ENCODE assay signal across 19 cellular contexts in genomic region chr2:62550466-62550865, GRCh38.
"Had no signal": no experiment of that assay in that cellular context is flagged by ENCODE, and none has a peak within 500 bp of the region (broad histone marks: within the 10 kb centered on the region; RNA-seq: fewer than 3 reads in every experiment).

No MANE protein-coding gene starts in this region.

- H3K4me3 ChIP-seq: body of pancreas, gastrocnemius medialis had no signal

- ATAC-seq: activated CD4-positive, alpha-beta T cell treated with anti-CD3 and anti-CD28 coated beads for 36 hours; activated CD8-positive, alpha-beta memory T cell treated with anti-CD3 and anti-CD28 coated beads, Interleukin-2, amount 10 ng/mL, durations not matched to agents 7 days and 5 days; body of pancreas; gastrocnemius medialis; WTC11 had no signal

- DNase-seq: activated CD4-positive, alpha-beta memory T cell treated with anti-CD3 and anti-CD28 coated beads, Interleukin-2, amount 10 ng/mL, durations not matched to agents 7 days and 5 days; activated CD4-positive, alpha-beta T cell treated with anti-CD3 and anti-CD28 coated beads for 36 hours; activated CD8-positive, alpha-beta memory T cell treated with anti-CD3 and anti-CD28 coated beads, Interleukin-2, amount 10 ng/mL, durations not matched to agents 7 days and 5 days; amygdala; body of pancreas; caudate nucleus; endodermal cell; gastrocnemius medialis; head of caudate nucleus; occipital lobe; retina; stimulated activated CD4-positive, alpha-beta T cell treated with anti-CD3 and anti-CD28 coated beads, Interleukin-12 subunit alpha, Interleukin-12 subunit beta, amount 100 ng/mL, for 4 hours; stimulated activated CD4-positive, alpha-beta T cell treated with anti-CD3 and anti-CD28 coated beads, Interleukin-1b, Interleukin-23, amount 100 ng/mL, for 48 hours; stimulated activated CD8-positive, alpha-beta memory T cell treated with anti-CD3 and anti-CD28 coated beads, Interleukin-4, amount 100 ng/mL, for 48 hours; stimulated activated naive CD4-positive, alpha-beta T cell had no signal

- H3K9me3 Mint-ChIP-seq: activated CD4-positive, alpha-beta memory T cell treated with anti-CD3 and anti-CD28 coated beads, Interleukin-2, amount 10 ng/mL, durations not matched to agents 7 days and 5 days; endodermal cell; memory B cell had no signal

- H3K4me1 Mint-ChIP-seq: activated CD4-positive, alpha-beta memory T cell treated with anti-CD3 and anti-CD28 coated beads, Interleukin-2, amount 10 ng/mL, durations not matched to agents 7 days and 5 days; activated CD4-positive, alpha-beta T cell treated with anti-CD3 and anti-CD28 coated beads for 36 hours; activated CD8-positive, alpha-beta memory T cell treated with anti-CD3 and anti-CD28 coated beads, Interleukin-2, amount 10 ng/mL, durations not matched to agents 7 days and 5 days; endodermal cell; memory B cell; WTC11 had no signal

- H3K9me3 ChIP-seq: body of pancreas, gastrocnemius medialis had no signal

- H3K4me1 ChIP-seq: body of pancreas, gastrocnemius medialis had no signal

- H3K36me3 ChIP-seq: gastrocnemius medialis had no signal

- H3K27ac Mint-ChIP-seq: activated CD4-positive, alpha-beta memory T cell treated with anti-CD3 and anti-CD28 coated beads, Interleukin-2, amount 10 ng/mL, durations not matched to agents 7 days and 5 days; activated CD4-positive, alpha-beta T cell treated with anti-CD3 and anti-CD28 coated beads for 36 hours; activated CD8-positive, alpha-beta memory T cell treated with anti-CD3 and anti-CD28 coated beads, Interleukin-2, amount 10 ng/mL, durations not matched to agents 7 days and 5 days; activated naive CD8-positive, alpha-beta T cell; endodermal cell; memory B cell; WTC11 had no signal

- H3K36me3 Mint-ChIP-seq: activated CD8-positive, alpha-beta memory T cell treated with anti-CD3 and anti-CD28 coated beads, Interleukin-2, amount 10 ng/mL, durations not matched to agents 7 days and 5 days; activated naive CD8-positive, alpha-beta T cell; memory B cell; WTC11 had no signal

- H3K27ac ChIP-seq: body of pancreas, epithelial cell of prostate, gastrocnemius medialis had no signal

- H3K27me3 ChIP-seq: body of pancreas, gastrocnemius medialis had no signal

- H3K4me3 Mint-ChIP-seq: activated CD4-positive, alpha-beta memory T cell treated with anti-CD3 and anti-CD28 coated beads, Interleukin-2, amount 10 ng/mL, durations not matched to agents 7 days and 5 days; activated CD4-positive, alpha-beta T cell treated with anti-CD3 and anti-CD28 coated beads for 36 hours; activated CD8-positive, alpha-beta memory T cell treated with anti-CD3 and anti-CD28 coated beads, Interleukin-2, amount 10 ng/mL, durations not matched to agents 7 days and 5 days; activated naive CD8-positive, alpha-beta T cell; endodermal cell; memory B cell; WTC11 had no signal
